23 cellular contexts compared by ENCODE assay signal in genomic region chr20:37776049-37776448, GRCh38.
"Had no signal": no experiment of that assay in that cellular context is flagged by ENCODE, and none has a peak within 500 bp of the region (broad histone marks: within the 10 kb centered on the region; RNA-seq: fewer than 3 reads in every experiment).

No MANE protein-coding gene starts in this region.

- H3K36me3 ChIP-seq: colonic mucosa, prostate gland had no signal

- H3K9me3 ChIP-seq: colonic mucosa, heart left ventricle, prostate gland, spleen, testis, tibial nerve, upper lobe of right lung had no signal

- DNase-seq: colonic mucosa; dermis blood vessel endothelial cell; foreskin keratinocyte; heart left ventricle; hippocampal formation; left colon; left ventricle myocardium superior; mesendoderm; naive thymus-derived CD4-positive, alpha-beta T cell; nephron progenitor cell; retina; spleen; stimulated activated CD4-positive, alpha-beta T cell treated with anti-CD3 and anti-CD28 coated beads, Interleukin-15, amount 100 ng/mL, for 24 hours; stimulated activated CD4-positive, alpha-beta T cell treated with anti-CD3 and anti-CD28 coated beads, Interleukin-1b, Interleukin-23, amount 100 ng/mL, for 48 hours; stimulated activated CD4-positive, alpha-beta T cell treated with anti-CD3 and anti-CD28 coated beads, Interleukin-4, amount 100 ng/mL, for 24 hours; stimulated activated naive B cell treated with anti-CD40 and anti-IgM and Interleukin-4, amounts not matched to agents 10 μg/mL and 1 μg/mL and 100 μg/mL, for 72 hours; stimulated activated naive CD8-positive, alpha-beta T cell treated with anti-CD3 and anti-CD28 coated beads, Interleukin-15, amount 100 ng/mL, for 72 hours; testis; upper lobe of right lung had no signal

- H3K4me1 ChIP-seq: colonic mucosa, parathyroid adenoma, prostate gland, testis, tibial nerve, upper lobe of right lung had no signal

- H3K4me3 ChIP-seq: colonic mucosa, heart left ventricle, lung, prostate gland, testis, tibial nerve, upper lobe of right lung had no signal

- H3K27ac ChIP-seq: colonic mucosa, foreskin keratinocyte, heart left ventricle, parathyroid adenoma, prostate gland, testis, tibial nerve, upper lobe of right lung had no signal

- H3K27me3 ChIP-seq: colonic mucosa, foreskin keratinocyte, heart left ventricle, spleen, testis, tibial nerve, upper lobe of right lung had no signal
